In the genomic region with DNA sequence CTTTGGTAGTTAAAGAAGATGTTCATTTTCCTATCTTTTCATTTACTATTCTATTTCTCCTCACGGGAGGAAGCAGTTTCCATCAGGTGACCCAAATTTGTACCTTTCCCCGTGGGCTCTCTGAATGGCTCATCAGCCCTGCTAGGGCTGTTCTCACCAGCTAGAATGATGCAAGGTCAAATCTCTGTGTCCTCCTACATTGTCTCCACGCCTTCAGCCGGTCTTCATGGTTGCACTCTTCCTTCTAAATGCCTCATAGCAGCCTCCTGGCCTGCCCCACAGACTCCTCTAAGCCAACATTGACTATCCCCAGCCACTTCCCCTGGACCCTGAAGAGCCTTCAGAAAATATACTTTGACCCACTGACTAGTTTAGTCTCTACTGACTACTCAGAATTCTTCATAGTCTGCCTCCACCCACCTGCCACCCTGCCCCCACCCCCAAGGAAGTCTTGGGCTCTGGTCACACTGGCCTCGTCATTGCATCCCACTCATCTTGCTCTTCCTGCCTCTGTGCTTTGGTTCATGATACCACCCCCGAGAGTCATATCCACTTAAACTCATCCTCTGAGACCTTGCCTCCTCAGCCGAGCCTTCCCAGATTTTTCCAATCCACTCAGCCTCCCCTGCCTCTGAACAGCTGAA, we compare ENCODE assay signal across 1 cellular context.
A peak's percentile ranks its signal among the peaks of the same experiment; 100 is the strongest.
TF ChIP-seq lines count a peak whose summit lies in the region.

No MANE protein-coding gene starts in this region.

TF ChIP-seq in HEK293, 187 proteins besides CTCF, POLR2A, EP300 and RAD21 (continued from another document):
- TF ChIP-seq, protein P1, sequence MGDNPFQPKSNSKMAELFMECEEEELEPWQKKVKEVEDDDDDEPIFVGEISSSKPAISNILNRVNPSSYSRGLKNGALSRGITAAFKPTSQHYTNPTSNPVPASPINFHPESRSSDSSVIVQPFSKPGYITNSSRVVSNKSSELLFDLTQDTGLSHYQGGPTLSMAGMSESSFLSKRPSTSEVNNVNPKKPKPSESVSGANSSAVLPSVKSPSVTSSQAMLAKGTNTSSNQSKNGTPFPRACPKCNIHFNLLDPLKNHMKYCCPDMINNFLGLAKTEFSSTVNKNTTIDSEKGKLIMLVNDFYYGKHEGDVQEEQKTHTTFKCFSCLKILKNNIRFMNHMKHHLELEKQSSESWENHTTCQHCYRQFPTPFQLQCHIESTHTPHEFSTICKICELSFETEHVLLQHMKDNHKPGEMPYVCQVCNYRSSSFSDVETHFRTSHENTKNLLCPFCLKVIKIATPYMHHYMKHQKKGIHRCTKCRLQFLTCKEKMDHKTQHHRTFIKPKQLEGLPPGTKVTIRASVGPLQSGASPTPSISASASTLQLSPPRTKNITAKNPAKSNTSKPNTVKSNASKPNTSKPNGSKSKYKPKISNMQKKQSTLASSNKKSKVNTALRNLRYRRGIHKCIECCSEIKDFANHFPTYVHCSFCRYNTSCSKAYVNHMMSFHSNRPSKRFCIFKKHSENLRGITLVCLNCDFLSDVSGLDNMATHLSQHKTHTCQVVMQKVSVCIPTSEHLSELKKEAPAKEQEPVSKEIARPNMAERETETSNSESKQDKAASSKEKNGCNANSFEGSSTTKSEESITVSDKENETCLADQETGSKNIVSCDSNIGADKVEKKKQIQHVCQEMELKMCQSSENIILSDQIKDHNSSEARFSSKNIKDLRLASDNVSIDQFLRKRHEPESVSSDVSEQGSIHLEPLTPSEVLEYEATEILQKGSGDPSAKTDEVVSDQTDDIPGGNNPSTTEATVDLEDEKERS (tag by site-specific recombination; IDR thresholded peaks at IDR 0.05) = no peak
- peak; percentile 85 for TF ChIP-seq EGR2 (tag by site-specific recombination; IDR thresholded peaks at IDR 0.05; ENCODE audit: low read depth)
- no peak for TF ChIP-seq ZNF341 (tag by site-specific recombination; IDR thresholded peaks at IDR 0.05; ENCODE audit: low read depth)
- no peak for TF ChIP-seq ZNF366 (tag by site-specific recombination; conservative IDR thresholded peaks at IDR 0.05)
- peak; percentile 64 for TF ChIP-seq ZFHX2 (tag by site-specific recombination; conservative IDR thresholded peaks at IDR 0.05)
